Comparison of ENCODE assay signal across 22 cellular contexts in genomic region chr14:103732868-103733626, GRCh38. TPM values are rescaled to one million over a fixed set of nuclear protein-coding genes. Genes with fewer than 3 reads are reported as not detected.
DNase-seq lines count a peak whose midpoint lies in the region; ATAC-seq and TF ChIP-seq lines count a peak whose summit lies in the region.
"Had no signal": no experiment of that assay in that cellular context is flagged by ENCODE, and none has a peak within 500 bp of the region (broad histone marks: within the 10 kb centered on the region; RNA-seq: fewer than 3 reads in every experiment).

No MANE protein-coding gene starts in this region.

- H3K4me3 ChIP-seq in HCT116 (replicated peaks in 1 of 2; ENCODE audit: low read depth in 1 of 2, low read length in 2 of 2): no peak overlapping the region
- H3K4me3 ChIP-seq in esophagus (ENCODE audit: low read depth in 1 of 2, low read length in 2 of 2): no peak overlapping the region
- H3K4me3 ChIP-seq in prostate gland: no peak overlapping the region
- no peak overlapping the region for H3K4me3 ChIP-seq in WERI-Rb-1 (ENCODE audit: low read depth, low read length)
- H3K4me3 ChIP-seq: left ventricle myocardium inferior, mucosa of descending colon, SJCRH30 had no signal

- BruUV-seq in HCT116 (replicated peaks; lab: Mats Ljungman, UMichigan): TSS peak; percentile 43

- H3K9ac ChIP-seq in HCT116 (ENCODE audit: low read length): no peak overlapping the region

- 68 to 72% methylated on average over 9 of the region's 9 CpGs for whole genome bisulfite sequencing in esophagus, 2 donors
- WGBS in prostate gland: 65% methylated on average over 9 of the region's 9 CpGs

- H3K36me3 ChIP-seq in HCT116 (ENCODE audit: control insufficient read depth in 1 of 2, insufficient read depth in 2 of 2, low read length in 2 of 2) (peaks cover 3 to 12% of the 10 kb centered on the region in 2 experiments; a peak in 3 of 4 replicates), esophagus (ENCODE audit: control insufficient read depth in 2 of 2, insufficient read depth in 2 of 2, low read length in 1 of 2) (peaks cover 11 to 45% of the 10 kb centered on the region in 2 donors), prostate gland (no peaks in the 10 kb centered on the region), WERI-Rb-1 (peaks cover 49% of the 10 kb centered on the region)

- ATAC-seq in HCT116: no peak
- ATAC-seq: mucosa of descending colon, T-helper 17 cell had no signal

- H4K20me1 ChIP-seq in HCT116 (ENCODE audit: insufficient read depth): no peaks in the 10 kb centered on the region

- H2AFZ ChIP-seq in HCT116 (ENCODE audit: low read depth, low read length, poor library complexity, severe bottlenecking): no peak overlapping the region

- H3K79me2 ChIP-seq in HCT116 (ENCODE audit: insufficient read depth, low read length): no peaks in the 10 kb centered on the region

- CTCF ChIA-PET in HCT116 (lab: Charles Lee) (no interaction called here), RWPE1 (lab: Yijun Ruan, JAX) (interaction anchor here (0.7 kb wide), 1 partner anchor 248 kb away, joined by 5 read pairs; no protein-coding TSS in a partner anchor)

- no peak overlapping the region for H3K4me2 ChIP-seq in HCT116 (ENCODE audit: low read length)

- no peaks in the 10 kb centered on the region for H3K9me3 ChIP-seq in HCT116 (ENCODE audit: control insufficient read depth in 1 of 2, insufficient read depth in 1 of 2, low read depth in 1 of 2, low read length in 2 of 2)
- no peaks in the 10 kb centered on the region for H3K9me3 ChIP-seq in esophagus (ENCODE audit: control insufficient read depth in 2 of 2, insufficient read depth in 1 of 2, low read depth in 1 of 2, low read length in 1 of 2)
- no peaks in the 10 kb centered on the region for H3K9me3 ChIP-seq in prostate gland
- H3K9me3 ChIP-seq in WERI-Rb-1 (ENCODE audit: severe bottlenecking): no peaks in the 10 kb centered on the region
- H3K9me3 ChIP-seq: left ventricle myocardium inferior, mucosa of descending colon, SJCRH30 had no signal

- no peaks in the 10 kb centered on the region for H3K9me2 ChIP-seq in HCT116 (ENCODE audit: insufficient read depth)

- TF ChIP-seq POLR2A in HCT116 (IDR thresholded peaks at IDR 0.05; ENCODE audit: borderline replicate concordance, extremely low read depth, insufficient read depth, insufficient read length) (no peak), prostate gland (IDR thresholded peaks at IDR 0.05) (no peak)

- no peak overlapping the region for H3K27ac ChIP-seq in HCT116 (ENCODE audit: low read depth, low read length)
- H3K27ac ChIP-seq in RWPE1: peak overlapping the region; percentile 53
- peak overlapping the region; percentile 41 to 77 for H3K27ac ChIP-seq in esophagus (ENCODE audit: low read depth in 2 of 2, low read length in 1 of 2)
- peak overlapping the region; percentile 88 to 92 for H3K27ac ChIP-seq in prostate gland
- no peak overlapping the region for H3K27ac ChIP-seq in WERI-Rb-1
- H3K27ac ChIP-seq: left ventricle myocardium inferior, SJCRH30 had no signal

- POLR2A ChIA-PET in HCT116 (lab: Charles Lee): no interaction called here
- POLR2A ChIA-PET in RWPE1 (lab: Yijun Ruan, JAX; ENCODE audit: low non-redundant PET): no interaction called here

- no peak for TF ChIP-seq RAD21 in HCT116 (IDR thresholded peaks at IDR 0.05; ENCODE audit: low read depth)

- intact Hi-C loops in HCT116 (cut with micrococcal nuclease): no loop called here
- intact Hi-C loops in prostate gland (cut with DNase I): no loop called here

- RAD21 ChIA-PET in HCT116 (lab: Charles Lee; ENCODE audit: low non-redundant PET in 1 of 2, low total read pairs in 2 of 2, uncharacterized antibody in 2 of 2, unreplicated experiment in 2 of 2): no interaction called here

- H3K4me1 ChIP-seq in HCT116 (ENCODE audit: control insufficient read depth in 1 of 2, insufficient read depth in 2 of 2, low read length in 2 of 2): no peaks in the 10 kb centered on the region
- H3K4me1 ChIP-seq in esophagus (ENCODE audit: control insufficient read depth in 2 of 2, insufficient read depth in 2 of 2, low read length in 1 of 2): peaks cover 16 to 44% of the 10 kb centered on the region in 2 donors
- H3K4me1 ChIP-seq in prostate gland (replicated peaks): peaks cover 59% of the 10 kb centered on the region
- H3K4me1 ChIP-seq: SJCRH30 had no signal

- TF ChIP-seq CTCF in HCT116 (IDR thresholded peaks at IDR 0.05 in 2 of 3, conservative IDR thresholded peaks at IDR 0.05 in 1 of 3; ENCODE audit: borderline replicate concordance in 1 of 3, insufficient read depth in 1 of 3, low read depth in 2 of 3, low read length in 2 of 3) (no peak), RWPE1 (conservative IDR thresholded peaks at IDR 0.05; ENCODE audit: low read depth) (no peak), prostate gland (IDR thresholded peaks at IDR 0.05) (no peak), WERI-Rb-1 (IDR thresholded peaks at IDR 0.05; ENCODE audit: low read depth, low read length) (no peak)

- DNase-seq in HCT116 (ENCODE audit: low read depth, low spot score) (no peak), RWPE1 (ENCODE audit: low spot score) (no peak), prostate gland (ENCODE audit: low spot score) (no peak), WERI-Rb-1 (no peak), RPMI8226 (no peak), NOMO-1 treated with DMSO at 0.1 percent for 48 hours (lab: John Stamatoyannopoulos, UW; ENCODE audit: unreplicated experiment) (no peak)
- DNase-seq in stimulated activated CD4-positive, alpha-beta T cell treated with anti-CD3 and anti-CD28 coated beads, Interleukin-4, amount 100 ng/mL, for 4 hours: no peak
- DNase-seq: activated CD4-positive, alpha-beta memory T cell treated with anti-CD3 and anti-CD28 coated beads for 36 hours; activated naive CD4-positive, alpha-beta T cell treated with anti-CD3 and anti-CD28 coated beads, Interleukin-2, amount 10 ng/mL, durations not matched to agents 7 days and 5 days; activated T-cell treated with anti-CD3 and anti-CD28 coated beads, Interleukin-2, amount 50 U/mL, for 24 hours; AML-193; DMS79; effector memory CD4-positive, alpha-beta T cell; HCEC 1CT; Kasumi-1; left ventricle myocardium inferior; mucosa of descending colon; NCI-H1105; NCI-H748 treated with DMSO at 0.1 percent for 48 hours; SJCRH30; T-helper 17 cell had no signal

- no peaks in the 10 kb centered on the region for H3K27me3 ChIP-seq in HCT116 (ENCODE audit: insufficient read depth, low read length)
- no peaks in the 10 kb centered on the region for H3K27me3 ChIP-seq in esophagus (ENCODE audit: control insufficient read depth in 1 of 2, insufficient read depth in 2 of 2, low read length in 2 of 2)
- H3K27me3 ChIP-seq in prostate gland (replicated peaks; ENCODE audit: insufficient read depth): no peaks in the 10 kb centered on the region
- no peaks in the 10 kb centered on the region for H3K27me3 ChIP-seq in WERI-Rb-1 (ENCODE audit: insufficient read depth, low read depth, severe bottlenecking)
- H3K27me3 ChIP-seq: SJCRH30 had no signal

TF ChIP-seq in HCT116, 20 proteins besides CTCF, POLR2A, EP300 and RAD21 (continues in another document):
- no peak for TF ChIP-seq JUND (IDR thresholded peaks at IDR 0.05)
- TF ChIP-seq REST (IDR thresholded peaks at IDR 0.05; ENCODE audit: low read depth): no peak
- TF ChIP-seq EZH2phosphoT487 (IDR thresholded peaks at IDR 0.05; ENCODE audit: borderline replicate concordance): no peak
- no peak for TF ChIP-seq EZH2 (IDR thresholded peaks at IDR 0.05)
- no peak for TF ChIP-seq FOSL1 (IDR thresholded peaks at IDR 0.05; ENCODE audit: low read depth)
- TF ChIP-seq SIN3A (IDR thresholded peaks at IDR 0.05; ENCODE audit: low read depth): no peak
- TF ChIP-seq POLR2AphosphoS5 (IDR thresholded peaks at IDR 0.05; ENCODE audit: low read depth, low read length): no peak
- TF ChIP-seq ATF3 (IDR thresholded peaks at IDR 0.05): no peak
- no peak for TF ChIP-seq SP1 (IDR thresholded peaks at IDR 0.05; ENCODE audit: low read depth)
- TF ChIP-seq ZFX (IDR thresholded peaks at IDR 0.05): no peak

RNA-seq across cellular contexts. Expression of gene ZFYVE21, which starts 17.4 kb away (rescaled TPM):
- total RNA-seq in HCT116 (2021; ENCODE audit: unreplicated experiment): 31.3 TPM
- 37.3 and 38.3 TPM in 2 replicates for polyA plus RNA-seq in HCT116 (2012)
- 10 to 100 TPM; 56.5 to 73.5 TPM for polyA plus RNA-seq in esophagus
- 100 to 1,000 TPM; 162 to 215 TPM for total RNA-seq in prostate gland

RNA-seq across cellular contexts. Expression of gene XRCC3, which starts 17.8 kb away (rescaled TPM):
- total RNA-seq in HCT116 (2021; ENCODE audit: unreplicated experiment): 48.7 TPM
- 17.6 and 20.7 TPM in 2 replicates for polyA plus RNA-seq in HCT116 (2012)
- polyA plus RNA-seq in esophagus: 10 to 100 TPM in 1 of 2 donors, 1 to 10 TPM in 1; 7.7 to 17.6 TPM
- 10 to 100 TPM; 24.7 to 33.2 TPM for total RNA-seq in prostate gland

Comparison
In these comparisons a context has a peak if more than half of its experiments do, and no peak if none do; other contexts are left out.
1. H3K27ac ChIP-seq: peak in RWPE1 (single experiment), esophagus (2 of 2) and prostate gland (2 of 2); none in HCT116 (single experiment) and WERI-Rb-1 (single experiment).